Comparison of ENCODE assay signal across 17 cellular contexts in the genomic region with DNA sequence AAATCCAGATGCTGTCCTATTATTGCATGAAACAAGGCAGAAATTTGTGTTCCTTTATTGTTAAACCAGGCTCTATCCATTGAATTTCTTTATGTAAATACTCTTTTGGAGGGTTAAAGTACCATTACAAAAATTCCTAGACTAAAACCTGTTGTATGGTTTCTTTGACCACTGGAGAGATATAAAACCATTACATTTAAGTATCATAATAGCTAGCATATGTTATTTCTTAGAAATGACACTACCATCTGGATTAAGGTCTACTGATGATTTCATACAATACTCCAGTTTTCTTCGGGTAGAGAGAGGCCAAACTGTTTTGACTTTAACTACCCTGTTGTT.
"Had no signal": no experiment of that assay in that cellular context is flagged by ENCODE, and none has a peak within 500 bp of the region (broad histone marks: within the 10 kb centered on the region; RNA-seq: fewer than 3 reads in every experiment).

No MANE protein-coding gene starts in this region.

- H3K4me3 Mint-ChIP-seq: activated naive CD4-positive, alpha-beta T cell treated with anti-CD3 and anti-CD28 coated beads for 36 hours; activated T-helper 17 cell treated with anti-CD3 and anti-CD28 coated beads, Interleukin-2, amount 50 U/mL, for 72 hours; endodermal cell; immature natural killer cell; natural killer cell treated with Interleukin-12 subunit alpha and Interleukin-12 subunit beta and Interleukin-15 and Interleukin-18, amount 100 ng/mL, for 72 hours; stimulated activated memory B cell treated with anti-CD40 and anti-IgM and Interleukin-4, amounts not matched to agents 10 μg/mL and 1 μg/mL and 100 μg/mL, for 72 hours had no signal

- H3K4me1 ChIP-seq: adrenal gland, gastrocnemius medialis, heart left ventricle, vagina had no signal

- H3K27me3 ChIP-seq: adrenal gland, cardiac muscle cell, dorsolateral prefrontal cortex, gastrocnemius medialis, tibial nerve, vagina had no signal

- DNase-seq: activated CD4-positive, CD25-positive, alpha-beta regulatory T cell treated with anti-CD3 and anti-CD28 coated beads, Interleukin-2, amount 50 U/mL, for 72 hours; activated naive CD4-positive, alpha-beta T cell treated with anti-CD3 and anti-CD28 coated beads for 36 hours; adrenal gland; dorsolateral prefrontal cortex; endodermal cell; gastrocnemius medialis; heart left ventricle; immature natural killer cell; retina; T1000 had no signal

- ATAC-seq: esophagus mucosa; gastrocnemius medialis; heart left ventricle; natural killer cell treated with Interleukin-12 subunit alpha and Interleukin-12 subunit beta and Interleukin-15 and Interleukin-18, amount 100 ng/mL, for 72 hours; stimulated activated memory B cell treated with anti-CD40 and anti-IgM and Interleukin-4, amounts not matched to agents 10 μg/mL and 1 μg/mL and 100 μg/mL, for 72 hours had no signal

- H3K36me3 Mint-ChIP-seq: immature natural killer cell; natural killer cell treated with Interleukin-12 subunit alpha and Interleukin-12 subunit beta and Interleukin-15 and Interleukin-18, amount 100 ng/mL, for 72 hours; stimulated activated memory B cell treated with anti-CD40 and anti-IgM and Interleukin-4, amounts not matched to agents 10 μg/mL and 1 μg/mL and 100 μg/mL, for 72 hours had no signal

- H3K27ac ChIP-seq: adrenal gland, cardiac muscle cell, dorsolateral prefrontal cortex, gastrocnemius medialis, heart left ventricle, tibial nerve, vagina had no signal

- H3K4me3 ChIP-seq: adrenal gland, cardiac muscle cell, dorsolateral prefrontal cortex, gastrocnemius medialis, heart left ventricle, tibial nerve, vagina had no signal

- H3K9me3 ChIP-seq: adrenal gland, gastrocnemius medialis, heart left ventricle, tibial nerve, vagina had no signal

- H3K27ac Mint-ChIP-seq: activated naive CD4-positive, alpha-beta T cell treated with anti-CD3 and anti-CD28 coated beads for 36 hours; activated T-helper 17 cell treated with anti-CD3 and anti-CD28 coated beads, Interleukin-2, amount 50 U/mL, for 72 hours; endodermal cell; immature natural killer cell; natural killer cell treated with Interleukin-12 subunit alpha and Interleukin-12 subunit beta and Interleukin-15 and Interleukin-18, amount 100 ng/mL, for 72 hours; stimulated activated memory B cell treated with anti-CD40 and anti-IgM and Interleukin-4, amounts not matched to agents 10 μg/mL and 1 μg/mL and 100 μg/mL, for 72 hours had no signal

- H3K27me3 Mint-ChIP-seq: natural killer cell treated with Interleukin-12 subunit alpha and Interleukin-12 subunit beta and Interleukin-15 and Interleukin-18, amount 100 ng/mL, for 72 hours; stimulated activated memory B cell treated with anti-CD40 and anti-IgM and Interleukin-4, amounts not matched to agents 10 μg/mL and 1 μg/mL and 100 μg/mL, for 72 hours had no signal

- H3K9me3 Mint-ChIP-seq: activated naive CD4-positive, alpha-beta T cell treated with anti-CD3 and anti-CD28 coated beads for 36 hours; endodermal cell; stimulated activated memory B cell treated with anti-CD40 and anti-IgM and Interleukin-4, amounts not matched to agents 10 μg/mL and 1 μg/mL and 100 μg/mL, for 72 hours had no signal

- H3K4me1 Mint-ChIP-seq: endodermal cell; immature natural killer cell; stimulated activated memory B cell treated with anti-CD40 and anti-IgM and Interleukin-4, amounts not matched to agents 10 μg/mL and 1 μg/mL and 100 μg/mL, for 72 hours had no signal

- H3K36me3 ChIP-seq: adrenal gland, cardiac muscle cell, gastrocnemius medialis, heart left ventricle, tibial nerve, vagina had no signal
